In the genomic region with DNA sequence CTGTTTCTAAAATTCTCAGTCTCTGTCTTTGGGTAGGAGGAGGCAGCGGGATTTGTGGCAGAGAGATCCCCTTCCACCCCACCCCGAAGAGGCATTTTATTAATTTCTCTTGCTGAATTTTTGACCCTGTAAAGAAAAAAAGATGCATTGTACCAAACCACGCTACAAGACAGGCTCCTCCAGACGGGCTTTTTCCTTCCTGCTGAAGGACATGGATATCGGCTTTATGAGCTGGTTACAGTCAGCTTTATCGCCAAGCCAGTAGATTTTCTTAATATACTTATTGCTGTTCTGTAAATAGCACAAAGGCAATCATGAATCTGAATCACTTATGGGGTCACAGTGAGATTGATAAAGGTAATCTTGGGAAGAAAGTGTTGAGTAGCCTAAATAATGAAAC, we compare ENCODE assay signal across 18 cellular contexts. TPM values are rescaled to one million over a fixed set of nuclear protein-coding genes. Genes with fewer than 3 reads are reported as not detected.
DNase-seq lines count a peak whose midpoint lies in the region; ATAC-seq, FAIRE-seq and TF ChIP-seq lines count a peak whose summit lies in the region.
"Had no signal": no experiment of that assay in that cellular context is flagged by ENCODE, and none has a peak within 500 bp of the region (broad histone marks: within the 10 kb centered on the region; RNA-seq: fewer than 3 reads in every experiment).

No MANE protein-coding gene starts in this region.

- no peak for TF ChIP-seq CTCF in mammary epithelial cell (conservative IDR thresholded peaks at IDR 0.05 in 1 of 2, IDR thresholded peaks at IDR 0.05 in 1 of 2; ENCODE audit: extremely low read depth in 1 of 2, insufficient read depth in 1 of 2, low read depth in 1 of 2, low read length in 2 of 2)
- no peak for TF ChIP-seq CTCF in smooth muscle cell (IDR thresholded peaks at IDR 0.05; ENCODE audit: borderline replicate concordance, insufficient read depth, poor library complexity, severe bottlenecking)

- in situ Hi-C loops in mammary epithelial cell (cut with MboI; ENCODE audit: low sequenced_read_pairs in 2 of 2), result no loop called here

- H3K79me2 ChIP-seq in mammary epithelial cell (ENCODE audit: insufficient read depth, low read length), result peaks cover 88% of the 10 kb centered on the region
- H3K79me2 ChIP-seq in smooth muscle cell (ENCODE audit: low read depth), result peaks cover 90% of the 10 kb centered on the region

- ATAC-seq in GM19035 (IDR thresholded peaks at IDR 0.05; ENCODE audit: unreplicated experiment), result no peak
- ATAC-seq in GM18867 (IDR thresholded peaks at IDR 0.05; ENCODE audit: unreplicated experiment), result no peak
- ATAC-seq: naive thymus-derived CD8-positive, alpha-beta T cell; sciatic nerve; SK-N-SH treated with all-trans-retinoic acid at 6 μM for 48 hours; WTC11 had no signal

- BruUV-seq in mammary epithelial cell (replicated peaks; lab: Mats Ljungman, UMichigan), result no TSS peak

- no peaks in the 10 kb centered on the region for H3K36me3 ChIP-seq in mammary epithelial cell (ENCODE audit: insufficient read depth, low read length)
- no peaks in the 10 kb centered on the region for H3K36me3 ChIP-seq in smooth muscle cell (ENCODE audit: low read depth)

- H3K4me1 ChIP-seq in mammary epithelial cell (ENCODE audit: insufficient read depth, low read length) (peaks cover 37% of the 10 kb centered on the region), smooth muscle cell (ENCODE audit: low read depth) (peaks cover 3% of the 10 kb centered on the region)

- H3K4me2 ChIP-seq in mammary epithelial cell (ENCODE audit: insufficient read depth, low read depth, low read length) (peak overlapping the region; percentile 89), smooth muscle cell (peak overlapping the region; percentile 81)

- peak overlapping the region; percentile 90 for H3K27ac ChIP-seq in mammary epithelial cell (ENCODE audit: insufficient read depth, low read depth, low read length)
- H3K27ac ChIP-seq in layer of hippocampus (ENCODE audit: low read depth, low read length), result peak overlapping the region; percentile 90
- peak overlapping the region; percentile 68 for H3K27ac ChIP-seq in smooth muscle cell (ENCODE audit: low read depth)

- H3K9me3 ChIP-seq in mammary epithelial cell (replicated peaks; ENCODE audit: insufficient read depth, low read length) (no peaks in the 10 kb centered on the region), smooth muscle cell (replicated peaks; ENCODE audit: low read depth) (no peaks in the 10 kb centered on the region)

- H3K4me3 ChIP-seq in mammary epithelial cell (replicated peaks in 1 of 3; ENCODE audit: insufficient read depth in 1 of 3, low read depth in 2 of 3, low read length in 3 of 3) (peak overlapping the region; percentile 30 to 54 (median 52)), smooth muscle cell (peak overlapping the region; percentile 33)

- H2AFZ ChIP-seq in mammary epithelial cell (ENCODE audit: low read depth, low read length) (peak overlapping the region; percentile 13), smooth muscle cell (ENCODE audit: low read depth) (no peak overlapping the region)

- no peak for FAIRE-seq in HTR-8/SVneo (lab: Jason Lieb, UNC)
- FAIRE-seq: colon, D721Med, frontal cortex had no signal

- H3K27me3 ChIP-seq in mammary epithelial cell (ENCODE audit: insufficient read depth, low read length) (no peaks in the 10 kb centered on the region), layer of hippocampus (ENCODE audit: control insufficient read depth, insufficient read depth, low read length) (no peaks in the 10 kb centered on the region), smooth muscle cell (ENCODE audit: low read depth) (no peaks in the 10 kb centered on the region)

- intact Hi-C loops in mammary epithelial cell (cut with micrococcal nuclease), result loop anchor here (2.0 kb wide), 1 partner anchor 22 kb away; no protein-coding TSS in a partner anchor

- CTCF ChIA-PET in mammary epithelial cell (lab: Charles Lee; ENCODE audit: low non-redundant PET), result no interaction called here

- peaks cover 6% of the 10 kb centered on the region for H3F3A ChIP-seq in smooth muscle cell (ENCODE audit: low read depth)

- WGBS in mammary epithelial cell (ENCODE audit: low coverage, missing lambda C conversion rate), result 5% methylated on average over 6 of the region's 6 CpGs
- 44% methylated on average over 6 of the region's 6 CpGs for WGBS in smooth muscle cell (ENCODE audit: low lambda C conversion rate)

- H3K9ac ChIP-seq in mammary epithelial cell (ENCODE audit: insufficient read depth, low read length) (peak overlapping the region; percentile 86), smooth muscle cell (ENCODE audit: low read depth) (peak overlapping the region; percentile 53)

- dilution Hi-C loops in mammary epithelial cell (cut with HindIII; ENCODE audit: low sequenced_read_pairs), result no loop called here

- peak; percentile 22 for DNase-seq in AG20443 (ENCODE audit: low spot score)
- no peak for DNase-seq in mammary epithelial cell
- no peak for DNase-seq in smooth muscle cell (lab: John Stamatoyannopoulos, UW; ENCODE audit: unreplicated experiment)
- no peak for DNase-seq in occipital lobe (lab: John Stamatoyannopoulos, UW)
- DNase-seq in HTR-8/SVneo (ENCODE audit: insufficient read length, low spot score), result no peak
- DNase-seq: activated CD8-positive, alpha-beta memory T cell treated with anti-CD3 and anti-CD28 coated beads, Interleukin-2, amount 50 U/mL, for 4 hours; H9; naive thymus-derived CD8-positive, alpha-beta T cell; NCI-H2107 had no signal

- H4K20me1 ChIP-seq in mammary epithelial cell (ENCODE audit: insufficient read depth, low read length) (no peaks in the 10 kb centered on the region), smooth muscle cell (ENCODE audit: low read depth) (peaks cover 92% of the 10 kb centered on the region)

RNA-seq across cellular contexts. Expression of gene MBNL2, which starts 24.5 kb away (rescaled TPM):
- total RNA-seq in mammary epithelial cell, result 100 to 1,000 TPM in 1 of 2 donors, 10 to 100 TPM in 1; 37.5 to 125 TPM
- polyA plus RNA-seq in mammary epithelial cell, result 20.0 TPM
- polyA minus RNA-seq in mammary epithelial cell, result 33.9 TPM
- total RNA-seq in smooth muscle cell, result 120 and 147 TPM in 2 replicates
- polyA plus RNA-seq in smooth muscle cell, result 33.7 and 34.9 TPM in 2 replicates
- total RNA-seq in occipital lobe, result 29.2 TPM
